In genomic region chr1:56357931-56358783, GRCh38 we compare ENCODE assay signal across 20 cellular contexts.
A peak's percentile ranks its signal among the peaks of the same experiment; 100 is the strongest.
DNase-seq lines count a peak whose midpoint lies in the region; ATAC-seq and TF ChIP-seq lines count a peak whose summit lies in the region.
"Had no signal": no experiment of that assay in that cellular context is flagged by ENCODE, and none has a peak within 500 bp of the region (broad histone marks: within the 10 kb centered on the region; RNA-seq: fewer than 3 reads in every experiment).

No MANE protein-coding gene starts in this region.

- H3K9me3 ChIP-seq in HEK293 (ENCODE audit: control insufficient read depth, insufficient read depth, low read depth, low read length) (no peaks in the 10 kb centered on the region), lower lobe of right lung (no peaks in the 10 kb centered on the region)

- H3K27ac ChIP-seq in HEK293 (ENCODE audit: extremely low read depth, low read depth, low read length) (no peak overlapping the region), lower lobe of right lung (no peak overlapping the region)

- H3K36me3 Mint-ChIP-seq in nephron progenitor cell (ENCODE audit: low read depth): no peaks in the 10 kb centered on the region

- no peaks in the 10 kb centered on the region for H3K36me3 ChIP-seq in HEK293 (ENCODE audit: control insufficient read depth in 2 of 2, insufficient read depth in 1 of 2, low read length in 2 of 2)
- no peaks in the 10 kb centered on the region for H3K36me3 ChIP-seq in lower lobe of right lung

- H3K9me3 Mint-ChIP-seq in nephron progenitor cell: no peaks in the 10 kb centered on the region
- H3K9me3 Mint-ChIP-seq: CD8-positive, alpha-beta memory T cell; H9 had no signal

- CTCF ChIA-PET in HEK293 (lab: Yijun Ruan, JAX): interaction anchor here (1.0 kb wide), 1 partner anchor 1407 kb away, joined by 3 read pairs; no protein-coding TSS in a partner anchor

- no peak for ATAC-seq in lower lobe of right lung
- no peak for ATAC-seq in HG02763 (IDR thresholded peaks at IDR 0.05; ENCODE audit: unreplicated experiment)
- ATAC-seq: K562 had no signal

- peak; percentile 4 for DNase-seq in ELR (ENCODE audit: low read depth)
- peak; percentile 51 for DNase-seq in fibroblast of pulmonary artery (ENCODE audit: low read depth)
- DNase-seq in nephron progenitor cell: peak; percentile 10
- no peak for DNase-seq in NCI-H2196 (lab: John Stamatoyannopoulos, UW; ENCODE audit: unreplicated experiment)
- no peak for DNase-seq in lower lobe of right lung
- DNase-seq: ACHN; C1 segment of cervical spinal cord; CD8-positive, alpha-beta memory T cell; DMS53; EL; H9; NCI-H1105; NCI-H2081 treated with DMSO at 0.1 percent for 48 hours; NCI-H510A; NCI-H774; OCI-M1; SHP77 had no signal

- H3K27ac Mint-ChIP-seq in nephron progenitor cell: no peak overlapping the region
- H3K27ac Mint-ChIP-seq: CD8-positive, alpha-beta memory T cell; H9 had no signal

- no peak overlapping the region for H3K4me3 Mint-ChIP-seq in nephron progenitor cell
- H3K4me3 Mint-ChIP-seq: CD8-positive, alpha-beta memory T cell; H9 had no signal

- TF ChIP-seq CTCF in HEK293 (tag by site-specific recombination; IDR thresholded peaks at IDR 0.05): no peak
- TF ChIP-seq CTCF in fibroblast of pulmonary artery (IDR thresholded peaks at IDR 0.05; ENCODE audit: low read length, missing control alignments): no peak
- TF ChIP-seq CTCF in nephron progenitor cell (IDR thresholded peaks at IDR 0.05): no peak
- no peak for TF ChIP-seq CTCF in lower lobe of right lung (IDR thresholded peaks at IDR 0.05)

- POLR2A ChIA-PET in HEK293 (lab: Yijun Ruan, JAX): no interaction called here

- intact Hi-C loops in lower lobe of right lung (cut with DNase I): no loop called here

- H3K27me3 Mint-ChIP-seq in nephron progenitor cell (ENCODE audit: low read depth, poor library complexity): no peaks in the 10 kb centered on the region
- H3K27me3 Mint-ChIP-seq: CD8-positive, alpha-beta memory T cell had no signal

- H3K4me3 ChIP-seq in HEK293 (ENCODE audit: low read depth, low read length): no peak overlapping the region
- no peak overlapping the region for H3K4me3 ChIP-seq in fibroblast of pulmonary artery (replicated peaks; ENCODE audit: low read depth, low read length)
- H3K4me3 ChIP-seq in lower lobe of right lung: no peak overlapping the region
- H3K4me3 ChIP-seq: K562 had no signal

- H3K4me1 Mint-ChIP-seq in nephron progenitor cell: peaks cover 43% of the 10 kb centered on the region
- H3K4me1 Mint-ChIP-seq: CD8-positive, alpha-beta memory T cell had no signal

- peaks cover 6% of the 10 kb centered on the region; the same call in 1 of the 2 replicates for H3K4me1 ChIP-seq in HEK293 (ENCODE audit: control insufficient read depth, insufficient read depth, low read length)
- H3K4me1 ChIP-seq in lower lobe of right lung: no peaks in the 10 kb centered on the region

- H3K27me3 ChIP-seq in lower lobe of right lung (ENCODE audit: low read depth): no peaks in the 10 kb centered on the region

TF ChIP-seq in HEK293, 187 proteins besides CTCF, POLR2A, EP300 and RAD21:
- TF ChIP-seq ZBTB44 (tag by site-specific recombination; IDR thresholded peaks at IDR 0.05): no peak
- 0 out of 2 replicates have a peak, but pooled peaks have one; percentile 29 for TF ChIP-seq ATF2 (tag by site-specific recombination; IDR thresholded peaks at IDR 0.05; ENCODE audit: low read depth)
- no peak for TF ChIP-seq ZSCAN30 (tag by site-specific recombination; IDR thresholded peaks at IDR 0.05)
- no peak for TF ChIP-seq ZNF701 (tag by site-specific recombination; IDR thresholded peaks at IDR 0.05)

Comparison
In these comparisons a context has a peak if more than half of its experiments do, and no peak if none do; other contexts are left out.
1. DNase-seq: peak in ELR (single experiment), fibroblast of pulmonary artery (single experiment) and nephron progenitor cell (single experiment); none in NCI-H2196 (single experiment) and lower lobe of right lung (single experiment).